ENCODE assay signal across 11 cellular contexts in the genomic region with DNA sequence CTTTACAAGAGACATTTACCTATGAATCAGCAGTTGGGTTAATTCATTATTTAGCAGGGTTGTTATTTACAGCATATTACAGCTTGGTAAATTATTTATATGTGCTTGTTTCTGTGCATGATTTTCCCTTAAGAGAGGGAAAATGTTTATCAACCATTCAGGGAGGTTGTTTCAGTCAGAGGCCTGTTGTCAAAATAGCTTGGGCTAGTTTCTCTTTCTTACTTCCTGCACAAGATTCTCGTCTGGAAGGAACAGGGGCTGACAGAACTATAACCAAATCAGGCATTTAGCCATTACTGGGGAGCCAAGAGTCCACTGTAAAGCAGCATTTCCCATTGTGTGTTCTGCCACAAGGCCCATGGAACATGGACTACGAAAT.
"Had no signal": no experiment of that assay in that cellular context is flagged by ENCODE, and none has a peak within 500 bp of the region (broad histone marks: within the 10 kb centered on the region; RNA-seq: fewer than 3 reads in every experiment).

No MANE protein-coding gene starts in this region.

- H3K9me3 ChIP-seq: ascending aorta, esophagus squamous epithelium, upper lobe of left lung had no signal

- H3K27me3 ChIP-seq: ascending aorta, upper lobe of left lung had no signal

- H3K36me3 ChIP-seq: ascending aorta, esophagus squamous epithelium, upper lobe of left lung had no signal

- ATAC-seq: activated naive CD8-positive, alpha-beta T cell treated with anti-CD3 and anti-CD28 coated beads, Interleukin-2, amount 50 U/mL, for 24 hours; WTC11 had no signal

- DNase-seq: activated CD4-positive, alpha-beta T cell treated with anti-CD3 and anti-CD28 coated beads, Interleukin-2, amount 10 ng/mL, durations not matched to agents 24 days and 14 days; activated naive CD4-positive, alpha-beta T cell; activated naive CD8-positive, alpha-beta T cell treated with anti-CD3 and anti-CD28 coated beads, Interleukin-2, amount 50 U/mL, for 24 hours; esophagus squamous epithelium; foreskin fibroblast; glutamatergic neuron; stimulated activated CD4-positive, alpha-beta T cell treated with anti-CD3 and anti-CD28 coated beads, Interleukin-12 subunit alpha, Interleukin-12 subunit beta, amount 100 ng/mL, for 4 hours; stimulated activated naive CD4-positive, alpha-beta T cell treated with Interleukin-2 at 50 U/mL for 16 hours; upper lobe of left lung had no signal

- H3K4me3 ChIP-seq: ascending aorta, esophagus squamous epithelium, upper lobe of left lung had no signal

- H3K27ac ChIP-seq: ascending aorta, esophagus squamous epithelium, upper lobe of left lung had no signal

- H3K4me1 ChIP-seq: ascending aorta, esophagus squamous epithelium, upper lobe of left lung had no signal
